ENCODE assay signal across 17 cellular contexts in genomic region chr9:89732295-89732951, GRCh38.
DNase-seq lines count a peak whose midpoint lies in the region; ATAC-seq and TF ChIP-seq lines count a peak whose summit lies in the region.
"Had no signal": no experiment of that assay in that cellular context is flagged by ENCODE, and none has a peak within 500 bp of the region (broad histone marks: within the 10 kb centered on the region; RNA-seq: fewer than 3 reads in every experiment).

No MANE protein-coding gene starts in this region.

- H4K12ac ChIP-seq in trophoblast cell (ENCODE audit: low read depth, low read length), result no peak overlapping the region

- no peak overlapping the region for H4K91ac ChIP-seq in trophoblast cell (ENCODE audit: low read depth, low read length)

- no peaks in the 10 kb centered on the region for H3K79me2 ChIP-seq in trophoblast cell (ENCODE audit: control insufficient read depth, insufficient read depth, low read length, poor library complexity)

- H3K4me3 Mint-ChIP-seq in activated CD4-positive, alpha-beta memory T cell treated with anti-CD3 and anti-CD28 coated beads for 36 hours, result no peak overlapping the region
- H3K4me3 Mint-ChIP-seq in natural killer cell, result no peak overlapping the region
- H3K4me3 Mint-ChIP-seq: CD4-positive, alpha-beta memory T cell; immature natural killer cell had no signal

- no peak overlapping the region for H3K27ac Mint-ChIP-seq in activated CD4-positive, alpha-beta memory T cell treated with anti-CD3 and anti-CD28 coated beads for 36 hours
- H3K27ac Mint-ChIP-seq in natural killer cell, result no peak overlapping the region
- H3K27ac Mint-ChIP-seq: CD4-positive, alpha-beta memory T cell; immature natural killer cell had no signal

- TF ChIP-seq POLR2A in Peyer's patch (IDR thresholded peaks at IDR 0.05) (no peak), heart left ventricle (IDR thresholded peaks at IDR 0.05) (no peak)

- H3K4ac ChIP-seq in trophoblast cell (ENCODE audit: low read depth, low read length), result no peak overlapping the region

- H3K4me3 ChIP-seq in Peyer's patch, result no peak overlapping the region
- H3K4me3 ChIP-seq in heart left ventricle, result no peak overlapping the region
- H3K4me3 ChIP-seq in trophoblast cell (ENCODE audit: low read depth, low read length), result no peak overlapping the region

- no peaks in the 10 kb centered on the region for H3K27me3 Mint-ChIP-seq in activated CD4-positive, alpha-beta memory T cell treated with anti-CD3 and anti-CD28 coated beads for 36 hours
- H3K27me3 Mint-ChIP-seq in natural killer cell (ENCODE audit: low read depth in 2 of 2), result peaks cover 2 to 6% of the 10 kb centered on the region in 2 donors
- H3K27me3 Mint-ChIP-seq: CD4-positive, alpha-beta memory T cell had no signal

- no peak overlapping the region for H3K23ac ChIP-seq in trophoblast cell (ENCODE audit: low read length)

- H3K9me3 Mint-ChIP-seq in activated CD4-positive, alpha-beta memory T cell treated with anti-CD3 and anti-CD28 coated beads for 36 hours, result no peaks in the 10 kb centered on the region
- no peaks in the 10 kb centered on the region for H3K9me3 Mint-ChIP-seq in natural killer cell
- H3K9me3 Mint-ChIP-seq: CD4-positive, alpha-beta memory T cell; immature natural killer cell had no signal

- peak overlapping the region; percentile 20 for H2BK120ac ChIP-seq in trophoblast cell (ENCODE audit: insufficient read depth, low read length, poor library complexity)

- intact Hi-C loops in heart left ventricle (cut with DNase I) (loop anchor here in 4 of 10 donors (5.0 to 10.0 kb wide), 4 partner anchors 62 to 128 kb away; partner anchors contain the start of gene GADD45G (in 3 of the 4)), natural killer cell (cut with micrococcal nuclease) (no loop called here)
- intact Hi-C loops in activated CD4-positive, alpha-beta memory T cell treated with anti-CD3 and anti-CD28 coated beads for 36 hours (cut with micrococcal nuclease), result no loop called here

- H2AK5ac ChIP-seq in trophoblast cell (ENCODE audit: low read length), result no peak overlapping the region

- H3K79me1 ChIP-seq in trophoblast cell (ENCODE audit: low read length), result peaks cover 14% of the 10 kb centered on the region

- H3K4me2 ChIP-seq in trophoblast cell (ENCODE audit: low read length), result no peak overlapping the region

- H3K27ac ChIP-seq in Peyer's patch (peak overlapping the region; percentile 38 to 65 (median 53)), heart left ventricle (peak overlapping the region in 6 of 12 donors; percentile 29 to 69 (median 50)), trophoblast cell (ENCODE audit: low read depth, low read length) (no peak overlapping the region)

- no peaks in the 10 kb centered on the region for H3K4me1 Mint-ChIP-seq in activated CD4-positive, alpha-beta memory T cell treated with anti-CD3 and anti-CD28 coated beads for 36 hours (ENCODE audit: low read depth)
- H3K4me1 Mint-ChIP-seq in natural killer cell, result no peaks in the 10 kb centered on the region
- H3K4me1 Mint-ChIP-seq: immature natural killer cell had no signal

- POLR2A ChIA-PET in activated CD4-positive, alpha-beta memory T cell treated with anti-CD3 and anti-CD28 coated beads for 36 hours (lab: Charles Lee), result no interaction called here

- H3K9ac ChIP-seq in trophoblast cell (ENCODE audit: low read length), result no peak overlapping the region

- H2BK12ac ChIP-seq in trophoblast cell (ENCODE audit: low read length), result no peak overlapping the region

- no peaks in the 10 kb centered on the region for H3K36me3 Mint-ChIP-seq in activated CD4-positive, alpha-beta memory T cell treated with anti-CD3 and anti-CD28 coated beads for 36 hours
- H3K36me3 Mint-ChIP-seq in natural killer cell, result no peaks in the 10 kb centered on the region
- H3K36me3 Mint-ChIP-seq: CD4-positive, alpha-beta memory T cell; immature natural killer cell had no signal

- DNase-seq in DMS53 treated with DMSO at 0.1 percent for 48 hours (lab: John Stamatoyannopoulos, UW; ENCODE audit: unreplicated experiment), result peak; percentile 63
- peak; percentile 36 to 65 (median 44) for DNase-seq in Peyer's patch
- DNase-seq in heart left ventricle, result no peak
- DNase-seq in trophoblast cell, result no peak
- no peak for DNase-seq in activated CD4-positive, alpha-beta memory T cell treated with anti-CD3 and anti-CD28 coated beads for 36 hours
- DNase-seq in natural killer cell, result no peak
- DNase-seq: CD4-positive, alpha-beta memory T cell; effector CD8-positive, alpha-beta T cell; foreskin fibroblast; immature natural killer cell; NCI-H1092; NCI-H526; retina; stimulated activated naive CD4-positive, alpha-beta T cell treated with Interleukin-2 at 50 U/mL for 16 hours; T-helper 9 cell had no signal

- peak; percentile 46 to 75 (median 73) for ATAC-seq in heart left ventricle
- no peak for ATAC-seq in HG03342 (IDR thresholded peaks at IDR 0.05; ENCODE audit: unreplicated experiment)
- no peak for ATAC-seq in HG03469 (IDR thresholded peaks at IDR 0.05; ENCODE audit: unreplicated experiment)
- ATAC-seq in natural killer cell, result no peak

- H4K8ac ChIP-seq in trophoblast cell (ENCODE audit: low read depth, low read length), result no peak overlapping the region

- H3K36me3 ChIP-seq in Peyer's patch, result no peaks in the 10 kb centered on the region
- no peaks in the 10 kb centered on the region for H3K36me3 ChIP-seq in heart left ventricle
- H3K36me3 ChIP-seq in trophoblast cell (ENCODE audit: control insufficient read depth in 1 of 2, insufficient read depth in 2 of 2, low read length in 2 of 2), result no peaks in the 10 kb centered on the region

- CTCF ChIA-PET in activated CD4-positive, alpha-beta memory T cell treated with anti-CD3 and anti-CD28 coated beads for 36 hours (lab: Charles Lee), result interaction anchor here (1.2 kb wide), 1 partner anchor 370 kb away, joined by 3 read pairs; no protein-coding TSS in a partner anchor

- no peak overlapping the region for H2BK5ac ChIP-seq in trophoblast cell (ENCODE audit: low read depth, low read length, poor library complexity)

- 17 to 29% (median 28%) methylated on average over 5 of the region's 5 CpGs for WGBS in heart left ventricle, 4 donors
- no CpG with 5 or more reads among the region's 5 CpGs for WGBS in trophoblast cell (ENCODE audit: extremely low coverage, insufficient coverage, insufficient read length)

- no peak overlapping the region for H2AFZ ChIP-seq in trophoblast cell (ENCODE audit: insufficient read depth, low read length, poor library complexity)

- no peak overlapping the region for H3K14ac ChIP-seq in trophoblast cell (ENCODE audit: low read length)

- no peaks in the 10 kb centered on the region for H3K27me3 ChIP-seq in Peyer's patch
- no peaks in the 10 kb centered on the region for H3K27me3 ChIP-seq in heart left ventricle
- H3K27me3 ChIP-seq in trophoblast cell (ENCODE audit: insufficient read depth, low read length), result no peaks in the 10 kb centered on the region

- no peak overlapping the region for H3K18ac ChIP-seq in trophoblast cell (ENCODE audit: low read length)

- H3K4me1 ChIP-seq in Peyer's patch, result peaks cover 0 to 16% (median 9%) of the 10 kb centered on the region in 4 donors
- H3K4me1 ChIP-seq in heart left ventricle, result peaks cover 9 to 31% (median 20%) of the 10 kb centered on the region in 12 donors
- H3K4me1 ChIP-seq in trophoblast cell (ENCODE audit: control insufficient read depth in 1 of 2, insufficient read depth in 2 of 2, low read length in 2 of 2), result peaks cover 4 to 6% of the 10 kb centered on the region in 2 experiments

- no peak for TF ChIP-seq CTCF in Peyer's patch (IDR thresholded peaks at IDR 0.05)
- TF ChIP-seq CTCF in heart left ventricle (IDR thresholded peaks at IDR 0.05), result no peak
- no peak for TF ChIP-seq CTCF in natural killer cell (IDR thresholded peaks at IDR 0.05)

- H3K9me3 ChIP-seq in Peyer's patch (no peaks in the 10 kb centered on the region), heart left ventricle (no peaks in the 10 kb centered on the region), trophoblast cell (ENCODE audit: insufficient read depth, low read depth, low read length) (peaks cover 4% of the 10 kb centered on the region)

Comparison
In these comparisons a context has a peak if more than half of its experiments do, and no peak if none do; other contexts are left out.
1. DNase-seq: peak in DMS53 treated with DMSO at 0.1 percent for 48 hours (single experiment) and Peyer's patch (3 of 3); none in heart left ventricle (0 of 5), trophoblast cell (0 of 2), activated CD4-positive, alpha-beta memory T cell treated with anti-CD3 and anti-CD28 coated beads for 36 hours (single experiment) and natural killer cell (single experiment).
2. ATAC-seq: peak in heart left ventricle (4 of 4); none in HG03342 (single experiment), HG03469 (single experiment) and natural killer cell (0 of 3).